ENCODE assay signal across 8 cellular contexts in the genomic region with DNA sequence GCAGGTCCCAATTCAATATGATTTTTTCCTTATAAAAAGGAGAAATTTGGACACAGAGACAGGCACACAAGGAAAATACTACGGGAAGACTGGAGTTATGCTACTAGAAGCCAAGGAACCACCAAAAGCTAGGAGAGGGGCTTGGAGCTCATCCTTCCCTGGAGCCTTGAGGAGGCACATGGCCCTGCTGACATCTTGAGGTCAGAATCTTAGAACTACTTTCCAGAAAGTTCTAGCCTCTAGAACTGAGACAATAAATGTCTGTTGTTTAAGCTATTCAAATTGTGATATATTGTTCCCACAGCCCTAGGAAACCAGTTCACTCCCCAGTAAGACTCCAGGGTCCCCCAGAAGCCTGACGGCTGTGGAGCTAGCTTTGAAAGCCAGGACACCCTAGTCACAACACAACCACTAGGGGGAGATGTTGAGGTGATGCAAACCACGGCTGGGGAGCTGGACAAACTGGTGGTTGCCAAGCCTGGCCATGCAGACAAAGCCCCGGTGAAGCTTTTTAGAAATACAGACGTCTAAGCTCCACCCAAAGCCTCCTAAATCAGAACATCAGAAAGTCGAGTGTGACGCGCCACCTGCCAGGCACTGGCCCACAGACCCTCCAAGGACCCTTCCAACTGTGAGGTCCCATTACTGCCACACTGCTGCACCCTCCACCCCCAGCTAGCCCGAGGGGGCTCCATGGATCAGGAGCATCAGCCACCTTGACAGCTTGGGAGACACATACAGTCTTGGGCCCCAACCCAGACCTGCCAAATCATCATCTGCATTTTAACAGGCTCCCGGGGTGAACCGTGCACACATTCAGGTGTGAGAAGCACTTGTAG.
DNase-seq lines count a peak whose midpoint lies in the region; ATAC-seq and TF ChIP-seq lines count a peak whose summit lies in the region.

No MANE protein-coding gene starts in this region.

- CTCF ChIA-PET in WTC11 (lab: Charles Lee) = interaction anchor here (0.5 to 3.7 kb wide), 86 partner anchors 9 to 456 kb away, joined by 3 to 82 read pairs (median 4); a partner anchor contains a TSS

- no peaks in the 10 kb centered on the region for H3K9me3 Mint-ChIP-seq in WTC11

- H3K27ac Mint-ChIP-seq in WTC11 = no peak overlapping the region

- H3K27ac ChIP-seq in caudate nucleus (ENCODE audit: low read depth, low read length) = no peak overlapping the region

- peak; percentile 58 for ATAC-seq in HG02970 (IDR thresholded peaks at IDR 0.05; ENCODE audit: low FRiP score, unreplicated experiment)
- peak; percentile 97 for ATAC-seq in WTC11

- peak; percentile 85 for TF ChIP-seq CTCF in WTC11 (IDR thresholded peaks at IDR 0.05)

- H3K27me3 Mint-ChIP-seq in WTC11 (ENCODE audit: low read depth) = no peaks in the 10 kb centered on the region

- POLR2A ChIA-PET in WTC11 (lab: Charles Lee) = interaction anchor here (0.5 to 1.8 kb wide), 6 partner anchors 16 to 258 kb away, joined by 3 to 6 read pairs (median 4); a partner anchor contains a TSS

- peaks cover 5% of the 10 kb centered on the region; the same call in 1 of the 2 replicates for H3K4me1 Mint-ChIP-seq in WTC11

- no peaks in the 10 kb centered on the region for H3K36me3 Mint-ChIP-seq in WTC11

- H3K4me3 Mint-ChIP-seq in WTC11 = no peak overlapping the region

- DNase-seq in NCI-H526 (lab: John Stamatoyannopoulos, UW) = peak; percentile 57 to 88
- no peak for DNase-seq in NCI-H526 treated with DMSO at 0.1 percent for 48 hours (lab: John Stamatoyannopoulos, UW)
- peak; percentile 29 for DNase-seq in NCI-H2029 treated with DMSO at 0.1 percent for 48 hours (lab: John Stamatoyannopoulos, UW)
- DNase-seq in WTC11 (ENCODE audit: low spot score) = peak; percentile 78
- DNase-seq in caudate nucleus (lab: John Stamatoyannopoulos, UW) = peak in 53 of 61 donors; percentile 7 to 75 (median 41)
- DNase-seq in kidney glomerular epithelial cell (lab: John Stamatoyannopoulos, UW) = peak; percentile 35
- peak; percentile 60 for DNase-seq in stimulated activated CD4-positive, alpha-beta T cell treated with anti-CD3 and anti-CD28 coated beads, Interleukin-4, amount 100 ng/mL, for 24 hours

TF ChIP-seq in WTC11, 78 proteins besides CTCF, POLR2A, EP300 and RAD21:
- 0 out of 2 replicates have a peak, but pooled peaks have one; percentile 10 for TF ChIP-seq ZNF121 (CRISPR knock-in tag; IDR thresholded peaks at IDR 0.05)
- TF ChIP-seq, protein P1, sequence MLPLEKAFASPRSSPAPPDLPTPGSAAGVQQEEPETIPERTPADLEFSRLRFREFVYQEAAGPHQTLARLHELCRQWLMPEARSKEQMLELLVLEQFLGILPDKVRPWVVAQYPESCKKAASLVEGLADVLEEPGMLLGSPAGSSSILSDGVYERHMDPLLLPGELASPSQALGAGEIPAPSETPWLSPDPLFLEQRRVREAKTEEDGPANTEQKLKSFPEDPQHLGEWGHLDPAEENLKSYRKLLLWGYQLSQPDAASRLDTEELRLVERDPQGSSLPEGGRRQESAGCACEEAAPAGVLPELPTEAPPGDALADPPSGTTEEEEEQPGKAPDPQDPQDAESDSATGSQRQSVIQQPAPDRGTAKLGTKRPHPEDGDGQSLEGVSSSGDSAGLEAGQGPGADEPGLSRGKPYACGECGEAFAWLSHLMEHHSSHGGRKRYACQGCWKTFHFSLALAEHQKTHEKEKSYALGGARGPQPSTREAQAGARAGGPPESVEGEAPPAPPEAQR (CRISPR knock-in tag; IDR thresholded peaks at IDR 0.05) = no peak
